Comparison of ENCODE assay signal across 7 cellular contexts in the genomic region with DNA sequence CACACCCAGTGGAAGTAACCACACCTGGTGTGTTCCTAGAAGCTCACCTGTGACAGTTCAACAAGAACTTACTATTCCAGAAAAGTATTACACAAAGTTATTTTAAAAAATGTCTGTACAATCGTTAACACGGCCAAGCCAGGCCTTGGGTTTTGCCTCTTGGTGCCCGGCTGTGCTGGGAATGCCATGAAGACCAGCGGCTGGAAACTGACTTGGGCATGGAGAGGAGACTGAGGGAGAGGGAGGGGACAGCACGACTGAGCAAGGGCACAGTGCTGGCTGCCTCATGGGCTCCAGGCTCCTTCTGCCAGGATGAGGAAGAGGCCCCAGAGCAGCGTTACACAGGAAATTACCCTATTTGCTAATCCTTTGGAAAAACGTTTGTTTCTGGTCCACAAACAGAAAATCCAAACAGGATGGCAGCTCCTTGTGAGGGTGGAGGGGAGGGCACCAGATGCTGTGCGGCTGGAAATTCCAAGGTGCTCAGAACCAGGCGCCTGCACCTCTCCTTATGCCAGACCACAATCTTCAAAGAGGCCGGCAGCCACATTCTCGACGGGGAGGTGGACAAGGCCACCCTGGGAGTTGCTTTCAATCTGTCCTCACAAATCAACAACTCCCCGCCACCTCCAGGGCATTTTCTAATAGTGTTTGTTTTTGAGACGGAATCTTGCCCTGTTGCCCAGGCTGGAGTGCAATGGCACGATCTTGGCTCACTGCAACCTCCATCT. TPM values are rescaled to one million over a fixed set of nuclear protein-coding genes. Genes with fewer than 3 reads are reported as not detected.
A peak's percentile ranks its signal among the peaks of the same experiment; 100 is the strongest.
DNase-seq lines count a peak whose midpoint lies in the region; ATAC-seq and TF ChIP-seq lines count a peak whose summit lies in the region.
"Not testable (repeated sequence)": the region's sequence is repeated elsewhere in the genome, so short reads cannot be mapped to it uniquely, and the experiment has no call there.

No MANE protein-coding gene starts in this region.

- not testable (repeated sequence) for H3K27me3 ChIP-seq in PC-3 (ENCODE audit: low read length); right cardiac atrium (ENCODE audit: control insufficient read depth, insufficient read depth); mucosa of rectum (ENCODE audit: control insufficient read depth in 2 of 2, insufficient read depth in 2 of 2, low read length in 2 of 2); smooth muscle cell (ENCODE audit: low read depth)

- POLR2A ChIA-PET in PC-3 (lab: Charles Lee; ENCODE audit: unreplicated experiment), result not testable (repeated sequence)

- BruUV-seq in PC-3 (replicated peaks; lab: Mats Ljungman, UMichigan), result not testable (repeated sequence)

- H3K36me3 Mint-ChIP-seq in activated naive CD4-positive, alpha-beta T cell treated with anti-CD3 and anti-CD28 coated beads, Interleukin-2, amount 10 ng/mL, durations not matched to agents 7 days and 5 days, result peaks cover 14% of the 10 kb centered on the region
- not testable (repeated sequence) for H3K36me3 Mint-ChIP-seq in endothelial cell (ENCODE audit: low read depth, unreplicated experiment)

- H3K4me2 ChIP-seq in PC-3 (ENCODE audit: low read length), result not testable (repeated sequence)
- H3K4me2 ChIP-seq in smooth muscle cell, result peak overlapping the region; percentile 60

- H3K4me3 ChIP-seq in PC-3 (ENCODE audit: low read length); right cardiac atrium (ENCODE audit: low read length); mucosa of rectum (ENCODE audit: low read length in 2 of 2); smooth muscle cell: not testable (repeated sequence)

- H3K9ac ChIP-seq in PC-3 (ENCODE audit: low read length); smooth muscle cell (ENCODE audit: low read depth): not testable (repeated sequence)
- H3K9ac ChIP-seq in mucosa of rectum (ENCODE audit: low read depth in 1 of 2, low read length in 2 of 2), result peak overlapping the region in 1 of 2 donors; percentile 26

- peaks cover 15% of the 10 kb centered on the region for H3K36me3 ChIP-seq in PC-3 (ENCODE audit: low read depth, low read length)
- peaks cover 17 to 19% of the 10 kb centered on the region in 2 donors for H3K36me3 ChIP-seq in mucosa of rectum (ENCODE audit: control insufficient read depth in 2 of 2, insufficient read depth in 2 of 2, low read length in 2 of 2)
- not testable (repeated sequence) for H3K36me3 ChIP-seq in smooth muscle cell (ENCODE audit: low read depth)

- H3K9me3 Mint-ChIP-seq in activated naive CD4-positive, alpha-beta T cell treated with anti-CD3 and anti-CD28 coated beads, Interleukin-2, amount 10 ng/mL, durations not matched to agents 7 days and 5 days; endothelial cell (ENCODE audit: unreplicated experiment): not testable (repeated sequence)

- H3F3A ChIP-seq in PC-3 (ENCODE audit: low read length, unreplicated experiment); smooth muscle cell (ENCODE audit: low read depth): not testable (repeated sequence)

- not testable (repeated sequence) for H4K20me1 ChIP-seq in PC-3 (ENCODE audit: low read length); smooth muscle cell (ENCODE audit: low read depth)

- H3K4me1 ChIP-seq in PC-3 (ENCODE audit: insufficient read depth, low read length); right cardiac atrium (ENCODE audit: control insufficient read depth, insufficient read depth, low read length); mucosa of rectum (ENCODE audit: control insufficient read depth in 2 of 2, insufficient read depth in 2 of 2, low read length in 2 of 2); smooth muscle cell (ENCODE audit: low read depth): not testable (repeated sequence)

- not testable (repeated sequence) for ATAC-seq in PC-3, right cardiac atrium

- H3K9me3 ChIP-seq in PC-3 (ENCODE audit: low read length); right cardiac atrium (ENCODE audit: control insufficient read depth, low read length); mucosa of rectum (ENCODE audit: control insufficient read depth in 2 of 2, low read length in 2 of 2); smooth muscle cell (replicated peaks; ENCODE audit: low read depth): not testable (repeated sequence)

- H3K9me2 ChIP-seq in PC-3 (replicated peaks; ENCODE audit: low read length), result not testable (repeated sequence)

- not testable (repeated sequence) for H3K27me3 Mint-ChIP-seq in activated naive CD4-positive, alpha-beta T cell treated with anti-CD3 and anti-CD28 coated beads, Interleukin-2, amount 10 ng/mL, durations not matched to agents 7 days and 5 days; endothelial cell (ENCODE audit: unreplicated experiment)

- WGBS in right cardiac atrium, result 76% methylated on average over 15 of the region's 15 CpGs
- 74% methylated on average over 15 of the region's 15 CpGs for WGBS in smooth muscle cell (ENCODE audit: low lambda C conversion rate)

- peak overlapping the region; percentile 42 for H3K27ac Mint-ChIP-seq in activated naive CD4-positive, alpha-beta T cell treated with anti-CD3 and anti-CD28 coated beads, Interleukin-2, amount 10 ng/mL, durations not matched to agents 7 days and 5 days
- H3K27ac Mint-ChIP-seq in endothelial cell (ENCODE audit: unreplicated experiment), result peak overlapping the region; percentile 89

- CTCF ChIA-PET in PC-3 (lab: Charles Lee); activated naive CD4-positive, alpha-beta T cell treated with anti-CD3 and anti-CD28 coated beads, Interleukin-2, amount 10 ng/mL, durations not matched to agents 7 days and 5 days (lab: Charles Lee): not testable (repeated sequence)

- TF ChIP-seq CTCF in PC-3 (conservative IDR thresholded peaks at IDR 0.05; ENCODE audit: low read depth, low read length); endothelial cell (IDR thresholded peaks at IDR 0.05; ENCODE audit: unreplicated experiment); smooth muscle cell (IDR thresholded peaks at IDR 0.05; ENCODE audit: borderline replicate concordance, insufficient read depth, poor library complexity, severe bottlenecking): not testable (repeated sequence)

- H2AFZ ChIP-seq in PC-3 (ENCODE audit: low read length); smooth muscle cell (ENCODE audit: low read depth): not testable (repeated sequence)

- intact Hi-C loops in PC-3 (cut with micrococcal nuclease); right cardiac atrium (cut with DNase I): not testable (repeated sequence)

- H3K27ac ChIP-seq in PC-3 (ENCODE audit: low read length); right cardiac atrium (ENCODE audit: low read length): not testable (repeated sequence)
- H3K27ac ChIP-seq in mucosa of rectum (ENCODE audit: low read depth in 2 of 2, low read length in 2 of 2), result peak overlapping the region; percentile 48 to 77
- peak overlapping the region; percentile 75 for H3K27ac ChIP-seq in smooth muscle cell (ENCODE audit: low read depth)

- H3K4me3 Mint-ChIP-seq in activated naive CD4-positive, alpha-beta T cell treated with anti-CD3 and anti-CD28 coated beads, Interleukin-2, amount 10 ng/mL, durations not matched to agents 7 days and 5 days, result not testable (repeated sequence)
- peak overlapping the region; percentile 59 for H3K4me3 Mint-ChIP-seq in endothelial cell (ENCODE audit: unreplicated experiment)

- DNase-seq in DMS53 (lab: John Stamatoyannopoulos, UW), result peak; percentile 20
- peak; percentile 20 for DNase-seq in PC-3
- not testable (repeated sequence) for DNase-seq in activated naive CD4-positive, alpha-beta T cell treated with anti-CD3 and anti-CD28 coated beads, Interleukin-2, amount 10 ng/mL, durations not matched to agents 7 days and 5 days; smooth muscle cell (lab: John Stamatoyannopoulos, UW; ENCODE audit: unreplicated experiment)
- peak; percentile 27 for DNase-seq in endothelial cell (ENCODE audit: low spot score)
- peak in 2 of 3 donors; percentile 9 to 45 for DNase-seq in right cardiac atrium

- not testable (repeated sequence) for H3K79me2 ChIP-seq in PC-3 (ENCODE audit: low read length); smooth muscle cell (ENCODE audit: low read depth)

- peaks cover 17% of the 10 kb centered on the region for H3K4me1 Mint-ChIP-seq in activated naive CD4-positive, alpha-beta T cell treated with anti-CD3 and anti-CD28 coated beads, Interleukin-2, amount 10 ng/mL, durations not matched to agents 7 days and 5 days
- peaks cover 15% of the 10 kb centered on the region for H3K4me1 Mint-ChIP-seq in endothelial cell (ENCODE audit: unreplicated experiment)

RNA-seq across cellular contexts. Expression of gene CDK11B, which starts 4.2 kb away (rescaled TPM):
- total RNA-seq in PC-3 (2014; rRNA removed), result 38.6 and 50.4 TPM in 2 replicates
- 71.0 TPM for total RNA-seq in endothelial cell (ENCODE audit: unreplicated experiment)
- 10 to 100 TPM; 18.8 to 20.6 (median 19.7) TPM for total RNA-seq in right cardiac atrium
- polyA plus RNA-seq in right cardiac atrium, result 27.0 TPM
- total RNA-seq in smooth muscle cell, result 12.1 and 15.6 TPM in 2 replicates
- 13.7 and 21.1 TPM in 2 replicates for polyA plus RNA-seq in smooth muscle cell

RNA-seq across cellular contexts. Expression of gene SLC35E2B, which starts 29.6 kb away (rescaled TPM):
- total RNA-seq in PC-3 (2014; rRNA removed) (38.1 and 45.6 TPM in 2 replicates), endothelial cell (ENCODE audit: unreplicated experiment) (140 TPM), right cardiac atrium (10 to 100 TPM; 16.9 to 29.5 (median 26.2) TPM), smooth muscle cell (24.2 and 32.4 TPM in 2 replicates)
- polyA plus RNA-seq in right cardiac atrium (14.3 TPM), smooth muscle cell (19.7 and 22.6 TPM in 2 replicates)

RNA-seq across cellular contexts. Expression of gene MMP23B, which starts 31.0 kb away (rescaled TPM):
- total RNA-seq in PC-3 (2014; rRNA removed) (25.9 and 28.4 TPM in 2 replicates), endothelial cell (ENCODE audit: unreplicated experiment) (26.7 TPM), right cardiac atrium (10 to 100 TPM; 18.7 to 22.4 (median 19.9) TPM), smooth muscle cell (81.7 and 89.8 TPM in 2 replicates)
- polyA plus RNA-seq in right cardiac atrium (15.8 TPM), smooth muscle cell (197 and 218 TPM in 2 replicates)

RNA-seq across cellular contexts. Expression of gene MIB2, which starts 47.7 kb away (rescaled TPM):
- total RNA-seq in PC-3 (2014; rRNA removed) (164 and 218 TPM in 2 replicates), endothelial cell (ENCODE audit: unreplicated experiment) (84.4 TPM), right cardiac atrium (10 to 100 TPM; 49.5 to 77.8 (median 65.5) TPM), smooth muscle cell (21.9 and 42.7 TPM in 2 replicates)
- polyA plus RNA-seq in right cardiac atrium (52.5 TPM), smooth muscle cell (61.2 and 71.2 TPM in 2 replicates)
